10 cellular contexts compared by ENCODE assay signal in genomic region chr5:80656425-80656824, GRCh38. TPM values are rescaled to one million over a fixed set of nuclear protein-coding genes. Genes with fewer than 3 reads are reported as not detected.
A peak's percentile ranks its signal among the peaks of the same experiment; 100 is the strongest.
DNase-seq lines count a peak whose midpoint lies in the region; ATAC-seq and TF ChIP-seq lines count a peak whose summit lies in the region.
"Had no signal": no experiment of that assay in that cellular context is flagged by ENCODE, and none has a peak within 500 bp of the region (broad histone marks: within the 10 kb centered on the region; RNA-seq: fewer than 3 reads in every experiment).

No MANE protein-coding gene starts in this region.

- H3F3A ChIP-seq in DOHH2 (ENCODE audit: control insufficient read depth, insufficient read depth) = no peaks in the 10 kb centered on the region

- H3K27me3 ChIP-seq in DOHH2 (ENCODE audit: control insufficient read depth, low read length) = no peaks in the 10 kb centered on the region
- H3K27me3 ChIP-seq in sigmoid colon = no peaks in the 10 kb centered on the region

- no peaks in the 10 kb centered on the region for H3K9me2 ChIP-seq in DOHH2 (replicated peaks; ENCODE audit: control insufficient read depth, low read length)

- POLR2A ChIA-PET in activated CD8-positive, alpha-beta T cell treated with anti-CD3 and anti-CD28 coated beads, Interleukin-2, amount 10 ng/mL, durations not matched to agents 7 days and 5 days (lab: Charles Lee) = interaction anchor here (0.6 to 3.6 kb wide), 2 partner anchors 11 to 253 kb away, joined by 3 to 22 read pairs; no protein-coding TSS in a partner anchor

- CTCF ChIA-PET in activated CD8-positive, alpha-beta T cell treated with anti-CD3 and anti-CD28 coated beads, Interleukin-2, amount 10 ng/mL, durations not matched to agents 7 days and 5 days (lab: Charles Lee) = interaction anchor here (0.6 to 2.9 kb wide), 7 partner anchors 12 to 521 kb away, joined by 3 to 36 read pairs (median 4); no protein-coding TSS in a partner anchor

- peak overlapping the region; percentile 95 for H3K27ac Mint-ChIP-seq in activated CD8-positive, alpha-beta T cell treated with anti-CD3 and anti-CD28 coated beads, Interleukin-2, amount 10 ng/mL, durations not matched to agents 7 days and 5 days
- H3K27ac Mint-ChIP-seq in naive B cell = peak overlapping the region in 2 of 6 donors; percentile 19 to 21

- H3K36me3 Mint-ChIP-seq in activated CD8-positive, alpha-beta T cell treated with anti-CD3 and anti-CD28 coated beads, Interleukin-2, amount 10 ng/mL, durations not matched to agents 7 days and 5 days (ENCODE audit: low read depth) = peaks cover 56% of the 10 kb centered on the region
- peaks cover 29 to 30% of the 10 kb centered on the region in 2 donors for H3K36me3 Mint-ChIP-seq in naive B cell

- peaks cover 32% of the 10 kb centered on the region for H3K4me1 Mint-ChIP-seq in activated CD8-positive, alpha-beta T cell treated with anti-CD3 and anti-CD28 coated beads, Interleukin-2, amount 10 ng/mL, durations not matched to agents 7 days and 5 days (ENCODE audit: low read depth)
- peaks cover 18 to 22% (median 21%) of the 10 kb centered on the region in 3 donors for H3K4me1 Mint-ChIP-seq in naive B cell

- H3K4me1 ChIP-seq in DOHH2 (ENCODE audit: control insufficient read depth, low read length) (peaks cover 12% of the 10 kb centered on the region), sigmoid colon (peaks cover 0 to 18% (median 15%) of the 10 kb centered on the region in 4 donors)

- H3K27ac ChIP-seq in DOHH2 (ENCODE audit: low read depth, low read length) = peak overlapping the region; percentile 81
- no peak overlapping the region for H3K27ac ChIP-seq in sigmoid colon

- H3K9me3 ChIP-seq in DOHH2 (ENCODE audit: control insufficient read depth, insufficient read depth, low read length) (no peaks in the 10 kb centered on the region), sigmoid colon (no peaks in the 10 kb centered on the region)

- intact Hi-C loops in sigmoid colon (cut with DNase I) = loop anchor here (5.0 to 10.0 kb wide), 2 partner anchors 169 to 402 kb away; partner anchors contain the start of genes FAM151B and SERINC5

- H3K36me3 ChIP-seq in DOHH2 (ENCODE audit: control insufficient read depth, low read length) = peaks cover 55% of the 10 kb centered on the region
- peaks cover 0 to 52% (median 12%) of the 10 kb centered on the region in 4 donors for H3K36me3 ChIP-seq in sigmoid colon

- no peak for TF ChIP-seq POLR2A in sigmoid colon (IDR thresholded peaks at IDR 0.05)

- ATAC-seq in activated CD8-positive, alpha-beta T cell treated with anti-CD3 and anti-CD28 coated beads, Interleukin-2, amount 10 ng/mL, durations not matched to agents 7 days and 5 days = no peak
- ATAC-seq in naive B cell (ENCODE audit: low read depth in 2 of 2) = no peak

- H4K20me1 ChIP-seq in DOHH2 (ENCODE audit: control insufficient read depth, insufficient read depth, low read depth, low read length) = peaks cover 5% of the 10 kb centered on the region; the same call in 1 of the 2 replicates

- H3K4me3 ChIP-seq in DOHH2 (ENCODE audit: low read length) (no peak overlapping the region), sigmoid colon (no peak overlapping the region)

- H3K27me3 Mint-ChIP-seq in activated CD8-positive, alpha-beta T cell treated with anti-CD3 and anti-CD28 coated beads, Interleukin-2, amount 10 ng/mL, durations not matched to agents 7 days and 5 days (ENCODE audit: low read depth) = no peaks in the 10 kb centered on the region
- no peaks in the 10 kb centered on the region for H3K27me3 Mint-ChIP-seq in naive B cell

- TF ChIP-seq CTCF in DOHH2 (IDR thresholded peaks at IDR 0.05; ENCODE audit: low read depth, low read length, poor library complexity, severe bottlenecking) (peak; percentile 56), sigmoid colon (IDR thresholded peaks at IDR 0.05) (no peak)

- DNase-seq in HT1080 (ENCODE audit: low read depth) (peak; percentile 24), naive B cell (no peak), GM19240 (ENCODE audit: insufficient read length, low spot score) (no peak), NCI-H187 (lab: John Stamatoyannopoulos, UW) (no peak), sigmoid colon (no peak)
- DNase-seq in activated CD8-positive, alpha-beta T cell treated with anti-CD3 and anti-CD28 coated beads, Interleukin-2, amount 10 ng/mL, durations not matched to agents 7 days and 5 days = no peak
- DNase-seq: activated CD4-positive, alpha-beta T cell treated with anti-CD3 and anti-CD28 coated beads for 1 hour; islet precursor cell; NCI-H345 had no signal

- H3K4me2 ChIP-seq in DOHH2 (ENCODE audit: low read length) = peak overlapping the region; percentile 83

- H3K9me3 Mint-ChIP-seq in activated CD8-positive, alpha-beta T cell treated with anti-CD3 and anti-CD28 coated beads, Interleukin-2, amount 10 ng/mL, durations not matched to agents 7 days and 5 days (ENCODE audit: insufficient read depth) = no peaks in the 10 kb centered on the region
- H3K9me3 Mint-ChIP-seq in naive B cell = no peaks in the 10 kb centered on the region

- no peak for TF ChIP-seq EP300 in sigmoid colon (IDR thresholded peaks at IDR 0.05)

- WGBS in sigmoid colon, 2 donors = 91 to 100% methylated on average over 1 of the region's 1 CpG

- H3K79me2 ChIP-seq in DOHH2 (ENCODE audit: control insufficient read depth, low read length) = peaks cover 31% of the 10 kb centered on the region

- peak overlapping the region; percentile 83 for H3K4me3 Mint-ChIP-seq in activated CD8-positive, alpha-beta T cell treated with anti-CD3 and anti-CD28 coated beads, Interleukin-2, amount 10 ng/mL, durations not matched to agents 7 days and 5 days
- H3K4me3 Mint-ChIP-seq in naive B cell = peak overlapping the region in 5 of 8 donors; percentile 6 to 88 (median 65)

RNA-seq across cellular contexts. Expression of gene DHFR, which starts 1.6 kb away (rescaled TPM):
- total RNA-seq in HT1080 (2014; rRNA removed; shearing (Covaris generic)) = 61.6 and 63.9 TPM in 2 replicates
- 92.1 and 105 TPM in 2 replicates for polyA plus RNA-seq in HT1080 (2015; cell fraction: cytosol; rRNA removed)
- 65.8 and 75.3 TPM in 2 replicates for polyA plus RNA-seq in HT1080 (2015; cell fraction: nucleus; rRNA removed)
- 100 to 1,000 TPM in 1 of 2 experiments, 10 to 100 TPM in 1; 96.2 to 102 TPM for total RNA-seq in activated CD8-positive, alpha-beta T cell treated with anti-CD3 and anti-CD28 coated beads, Interleukin-2, amount 10 ng/mL, durations not matched to agents 7 days and 5 days
- 1 to 10 TPM in 4 of 6 donors, under 1 TPM in 2; 0.20 to 3.3 (median 1.4) TPM for polyA plus RNA-seq in naive B cell (ENCODE audit: low read depth in 6 of 6)
- 1 to 10 TPM; 5.6 to 9.0 (median 8.4) TPM for total RNA-seq in sigmoid colon
- polyA plus RNA-seq in sigmoid colon = 10 to 100 TPM; 12.0 to 34.0 (median 31.4) TPM

RNA-seq across cellular contexts. Expression of gene MSH3, which starts 2.0 kb away (rescaled TPM):
- 8.6 and 12.0 TPM in 2 replicates for total RNA-seq in HT1080 (2014; rRNA removed; shearing (Covaris generic))
- 8.5 and 13.2 TPM in 2 replicates for polyA plus RNA-seq in HT1080 (2015; cell fraction: cytosol; rRNA removed)
- polyA plus RNA-seq in HT1080 (2015; cell fraction: nucleus; rRNA removed) = 12.4 and 15.9 TPM in 2 replicates
- total RNA-seq in activated CD8-positive, alpha-beta T cell treated with anti-CD3 and anti-CD28 coated beads, Interleukin-2, amount 10 ng/mL, durations not matched to agents 7 days and 5 days = 10 to 100 TPM; 20.1 to 20.3 TPM
- 10 to 100 TPM; 12.4 to 14.8 (median 12.9) TPM for polyA plus RNA-seq in naive B cell (ENCODE audit: low read depth in 6 of 6)
- 10 to 100 TPM; 11.8 to 15.3 (median 13.3) TPM for total RNA-seq in sigmoid colon
- 1 to 10 TPM; 3.6 to 7.6 (median 4.8) TPM for polyA plus RNA-seq in sigmoid colon
